ENCODE assay signal across 8 cellular contexts in the genomic region with DNA sequence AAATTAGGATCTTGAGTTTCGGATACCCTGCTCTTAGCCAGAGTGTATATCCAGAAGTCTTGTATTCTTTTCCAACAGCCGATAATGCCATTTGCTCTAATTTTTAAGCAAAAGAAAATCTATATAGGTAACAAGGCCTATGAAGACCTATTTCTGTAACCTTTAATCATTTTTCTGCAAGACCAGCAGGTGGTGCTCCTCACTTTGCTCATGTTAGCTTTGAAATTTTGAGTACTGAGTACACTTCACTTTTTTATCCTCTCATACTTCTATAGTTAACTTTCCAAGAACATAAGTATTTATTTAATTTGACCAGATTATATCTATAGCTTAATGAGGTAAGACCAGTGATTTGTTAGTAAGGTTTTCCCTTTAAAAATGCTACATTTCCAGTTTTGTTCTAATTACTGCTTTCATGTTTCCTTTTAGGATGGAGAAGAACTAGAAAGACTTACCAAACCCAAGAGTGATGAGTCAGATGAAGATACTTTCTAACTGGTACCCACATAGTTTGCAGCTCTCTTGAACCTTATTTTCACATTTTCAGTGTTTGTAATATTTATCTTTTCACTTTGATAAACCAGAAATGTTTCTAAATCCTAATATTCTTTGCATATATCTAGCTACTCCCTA. TPM values are rescaled to one million over a fixed set of nuclear protein-coding genes. Genes with fewer than 3 reads are reported as not detected.
DNase-seq lines count a peak whose midpoint lies in the region; ATAC-seq, FAIRE-seq and TF ChIP-seq lines count a peak whose summit lies in the region.

No MANE protein-coding gene starts in this region.

- no peak overlapping the region for H2AFZ ChIP-seq in keratinocyte (ENCODE audit: control insufficient read depth, low read length)

- no peaks in the 10 kb centered on the region for H3K9me1 ChIP-seq in keratinocyte (ENCODE audit: control insufficient read depth, extremely low read depth, insufficient read depth, low read length)

- H3K36me3 ChIP-seq in Caco-2 (ENCODE audit: control insufficient read depth, insufficient read depth, low read length) (no peaks in the 10 kb centered on the region; the same call in 1 of the 2 replicates), keratinocyte (ENCODE audit: control insufficient read depth in 2 of 2, extremely low read depth in 1 of 2, insufficient read depth in 2 of 2, low read length in 2 of 2) (peaks cover 4 to 8% of the 10 kb centered on the region in 2 experiments), thoracic aorta (peaks cover 19% of the 10 kb centered on the region)

- CTCF ChIA-PET in Caco-2 (lab: Charles Lee), result interaction anchor here (0.6 to 1.6 kb wide), 5 partner anchors 20 to 232 kb away, joined by 3 to 6 read pairs (median 4); partner anchors contain the start of genes ATG3 and SLC35A5

- H3K27ac ChIP-seq in keratinocyte (ENCODE audit: control insufficient read depth, insufficient read depth, low read length), result no peak overlapping the region
- no peak overlapping the region for H3K27ac ChIP-seq in thoracic aorta

- H3K79me2 ChIP-seq in keratinocyte (ENCODE audit: control insufficient read depth, insufficient read depth, low read length), result no peaks in the 10 kb centered on the region

- H3K4me1 Mint-ChIP-seq in Caco-2 (ENCODE audit: low read depth, unreplicated experiment), result no peaks in the 10 kb centered on the region
- H3K4me1 Mint-ChIP-seq in activated T-helper 17 cell treated with anti-CD3 and anti-CD28 coated beads, Interleukin-2, amount 50 U/mL, for 72 hours, result peaks cover 6% of the 10 kb centered on the region

- ATAC-seq in GM21529 (IDR thresholded peaks at IDR 0.05; ENCODE audit: unreplicated experiment) (peak; percentile 49), thoracic aorta (ENCODE audit: insufficient number of reproducible peaks, low FRiP score, low read depth) (no peak), HG03039 (IDR thresholded peaks at IDR 0.05; ENCODE audit: unreplicated experiment) (no peak), HG02884 (IDR thresholded peaks at IDR 0.05; ENCODE audit: unreplicated experiment) (no peak)
- peak; percentile 66 for ATAC-seq in activated T-helper 17 cell treated with anti-CD3 and anti-CD28 coated beads, Interleukin-2, amount 50 U/mL, for 72 hours (replicated peaks)

- H3K27me3 ChIP-seq in Caco-2 (replicated peaks; ENCODE audit: control insufficient read depth, insufficient read depth, low read length), result no peaks in the 10 kb centered on the region
- H3K27me3 ChIP-seq in keratinocyte (ENCODE audit: control insufficient read depth, extremely low read depth, insufficient read depth, low read length), result no peaks in the 10 kb centered on the region
- H3K27me3 ChIP-seq in thoracic aorta (replicated peaks; ENCODE audit: insufficient read depth), result no peaks in the 10 kb centered on the region

- dilution Hi-C loops in keratinocyte (cut with MboI; ENCODE audit: extremely low pct_ligation_motif_present, low sequenced_read_pairs), result no loop called here

- no peaks in the 10 kb centered on the region for H3K9me3 Mint-ChIP-seq in Caco-2 (ENCODE audit: unreplicated experiment)
- H3K9me3 Mint-ChIP-seq in activated T-helper 17 cell treated with anti-CD3 and anti-CD28 coated beads, Interleukin-2, amount 50 U/mL, for 72 hours, result no peaks in the 10 kb centered on the region

- H3K4me3 ChIP-seq in Caco-2 (ENCODE audit: low read depth, low read length) (no peak overlapping the region), keratinocyte (ENCODE audit: control insufficient read depth in 2 of 3, extremely low read depth in 1 of 3, insufficient read depth in 2 of 3, low read depth in 1 of 3, low read length in 3 of 3) (no peak overlapping the region), thoracic aorta (no peak overlapping the region)

- H3K36me3 Mint-ChIP-seq in Caco-2 (ENCODE audit: insufficient read depth, unreplicated experiment), result no peaks in the 10 kb centered on the region
- peaks cover 80% of the 10 kb centered on the region for H3K36me3 Mint-ChIP-seq in activated T-helper 17 cell treated with anti-CD3 and anti-CD28 coated beads, Interleukin-2, amount 50 U/mL, for 72 hours (ENCODE audit: low read depth)

- H3K27me3 Mint-ChIP-seq in Caco-2 (ENCODE audit: insufficient read depth, unreplicated experiment), result no peaks in the 10 kb centered on the region
- H3K27me3 Mint-ChIP-seq in activated T-helper 17 cell treated with anti-CD3 and anti-CD28 coated beads, Interleukin-2, amount 50 U/mL, for 72 hours, result no peaks in the 10 kb centered on the region

- H3K4me3 Mint-ChIP-seq in Caco-2 (ENCODE audit: unreplicated experiment), result no peak overlapping the region
- H3K4me3 Mint-ChIP-seq in activated T-helper 17 cell treated with anti-CD3 and anti-CD28 coated beads, Interleukin-2, amount 50 U/mL, for 72 hours, result no peak overlapping the region

- no peaks in the 10 kb centered on the region for H3K9me3 ChIP-seq in Caco-2
- H3K9me3 ChIP-seq in keratinocyte (ENCODE audit: control insufficient read depth, low read depth, low read length), result no peaks in the 10 kb centered on the region
- no peaks in the 10 kb centered on the region for H3K9me3 ChIP-seq in thoracic aorta

- POLR2A ChIA-PET in Caco-2 (lab: Charles Lee), result interaction anchor here (1.4 kb wide), 1 partner anchor 408 kb away, joined by 3 read pairs; no protein-coding TSS in a partner anchor

- H3K4me1 ChIP-seq in Caco-2 (no peaks in the 10 kb centered on the region), keratinocyte (ENCODE audit: control insufficient read depth, extremely low read depth, insufficient read depth, low read length) (peaks cover 3% of the 10 kb centered on the region), thoracic aorta (ENCODE audit: control insufficient read depth in 1 of 2, low read depth in 2 of 2) (peaks cover 9 to 11% of the 10 kb centered on the region in 2 donors)

- TF ChIP-seq CTCF in Caco-2 (IDR thresholded peaks at IDR 0.05; ENCODE audit: insufficient read depth in 1 of 2, low read depth in 1 of 2, low read length in 1 of 2, severe bottlenecking in 1 of 2, unreplicated experiment in 1 of 2), result peak; percentile 51 to 62
- peak in 2 of 3 experiments; percentile 44 to 46 for TF ChIP-seq CTCF in keratinocyte (optimal IDR thresholded peaks at IDR 0.05 in 1 of 3, IDR thresholded peaks at IDR 0.05 in 1 of 3, conservative IDR thresholded peaks at IDR 0.05 in 1 of 3; ENCODE audit: extremely low read depth in 1 of 3, insufficient read depth in 2 of 3, low read length in 3 of 3)
- TF ChIP-seq CTCF in thoracic aorta (IDR thresholded peaks at IDR 0.05), result peak; percentile 51

- no peak overlapping the region for H3K9ac ChIP-seq in keratinocyte (ENCODE audit: control insufficient read depth, extremely low read depth, insufficient read depth, low read length)

- FAIRE-seq in keratinocyte (lab: Jason Lieb, UNC), result peak; percentile 67

- DNase-seq in Caco-2 (peak in 1 of 2 experiments; percentile 49), NCI-H460 (ENCODE audit: extremely low read depth, low read depth) (peak; percentile 33), keratinocyte (ENCODE audit: low read depth, low spot score) (no peak), thoracic aorta (ENCODE audit: low spot score) (no peak)

- intact Hi-C loops in Caco-2 (cut with micrococcal nuclease; ENCODE audit: unreplicated experiment), result loop anchor here (1.0 to 5.0 kb wide), 5 partner anchors 45 to 397 kb away; no protein-coding TSS in a partner anchor

- H3K4me2 ChIP-seq in keratinocyte (ENCODE audit: control insufficient read depth, extremely low read depth, insufficient read depth, low read depth, low read length), result no peak overlapping the region

- H3K27ac Mint-ChIP-seq in Caco-2 (ENCODE audit: unreplicated experiment), result no peak overlapping the region
- no peak overlapping the region for H3K27ac Mint-ChIP-seq in activated T-helper 17 cell treated with anti-CD3 and anti-CD28 coated beads, Interleukin-2, amount 50 U/mL, for 72 hours

- no peaks in the 10 kb centered on the region for H4K20me1 ChIP-seq in keratinocyte (ENCODE audit: control insufficient read depth, extremely low read depth, insufficient read depth, low read length)

- no TSS peak for BruUV-seq in Caco-2 (replicated peaks; lab: Mats Ljungman, UMichigan)

RNA-seq across cellular contexts. Expression of gene SLC35A5, which starts 20.5 kb away (rescaled TPM):
- 18.6 and 19.1 TPM in 2 replicates for total RNA-seq in Caco-2 (2022)
- total RNA-seq in NCI-H460 (2014; rRNA removed; shearing (Covaris generic)), result 23.9 and 36.5 TPM in 2 replicates
- polyA plus RNA-seq in NCI-H460 (2014; cell fraction: nucleus; rRNA removed), result 21.0 and 27.5 TPM in 2 replicates
- total RNA-seq in activated T-helper 17 cell treated with anti-CD3 and anti-CD28 coated beads, Interleukin-2, amount 50 U/mL, for 72 hours, result 10 to 100 TPM; 18.1 to 19.8 TPM
- polyA plus RNA-seq in keratinocyte, result 23.8 to 31.8 TPM (median 27.8 TPM) in 3 replicates
- polyA plus RNA-seq in keratinocyte (2011; ENCODE audit: low read depth), result 1.2 TPM
- polyA plus RNA-seq in keratinocyte (2011; cell fraction: cytosol; rRNA removed), result 15.3 and 35.0 TPM in 2 replicates
- 25.7 and 34.2 TPM in 2 replicates for polyA plus RNA-seq in keratinocyte (2011; cell fraction: nucleus; rRNA removed)
- 11.2 and 13.5 TPM in 2 replicates for polyA plus RNA-seq in keratinocyte (2012; ENCODE audit: low replicate concordance)
- 12.1 to 30.8 TPM (median 27.0 TPM) in 3 replicates for polyA minus RNA-seq in keratinocyte
- polyA minus RNA-seq in keratinocyte (2011; cell fraction: cytosol; rRNA and poly(A)+ RNA removed), result 18.0 TPM
- polyA minus RNA-seq in keratinocyte (2011; cell fraction: nucleus; rRNA and poly(A)+ RNA removed), result 7.3 and 39.1 TPM in 2 replicates
- total RNA-seq in thoracic aorta, result 10 to 100 TPM; 17.5 to 45.9 TPM

RNA-seq across cellular contexts. Expression of gene ATG3, which starts 20.6 kb away (rescaled TPM):
- 50.7 and 52.3 TPM in 2 replicates for total RNA-seq in Caco-2 (2022)
- total RNA-seq in NCI-H460 (2014; rRNA removed; shearing (Covaris generic)), result 42.6 and 47.7 TPM in 2 replicates
- polyA plus RNA-seq in NCI-H460 (2014; cell fraction: nucleus; rRNA removed), result 33.8 and 40.7 TPM in 2 replicates
- total RNA-seq in activated T-helper 17 cell treated with anti-CD3 and anti-CD28 coated beads, Interleukin-2, amount 50 U/mL, for 72 hours, result 10 to 100 TPM; 34.6 to 65.3 TPM
- 35.5 to 61.3 TPM (median 38.6 TPM) in 3 replicates for polyA plus RNA-seq in keratinocyte
- polyA plus RNA-seq in keratinocyte (2011; ENCODE audit: low read depth), result 162 TPM
- 35.3 and 48.3 TPM in 2 replicates for polyA plus RNA-seq in keratinocyte (2011; cell fraction: cytosol; rRNA removed)
- 22.7 and 26.3 TPM in 2 replicates for polyA plus RNA-seq in keratinocyte (2011; cell fraction: nucleus; rRNA removed)
- 42.2 and 43.2 TPM in 2 replicates for polyA plus RNA-seq in keratinocyte (2012; ENCODE audit: low replicate concordance)
- 11.1 to 31.4 TPM (median 11.5 TPM) in 3 replicates for polyA minus RNA-seq in keratinocyte
- polyA minus RNA-seq in keratinocyte (2011; cell fraction: cytosol; rRNA and poly(A)+ RNA removed), result 36.6 TPM
- polyA minus RNA-seq in keratinocyte (2011; cell fraction: nucleus; rRNA and poly(A)+ RNA removed), result 9.9 and 13.8 TPM in 2 replicates
- total RNA-seq in thoracic aorta, result 10 to 100 TPM; 37.5 to 52.6 TPM

RNA-seq across cellular contexts. Expression of gene CCDC80, which starts 58.6 kb away (rescaled TPM):
- 19.4 and 26.2 TPM in 2 replicates for total RNA-seq in Caco-2 (2022)
- 6.4 and 12.3 TPM in 2 replicates for total RNA-seq in NCI-H460 (2014; rRNA removed; shearing (Covaris generic))
- 3.8 and 4.1 TPM in 2 replicates for polyA plus RNA-seq in NCI-H460 (2014; cell fraction: nucleus; rRNA removed)
- total RNA-seq in activated T-helper 17 cell treated with anti-CD3 and anti-CD28 coated beads, Interleukin-2, amount 50 U/mL, for 72 hours, result not detected
- polyA plus RNA-seq in keratinocyte, result 10.4 to 14.7 TPM (median 12.8 TPM) in 3 replicates
- 117 TPM for polyA plus RNA-seq in keratinocyte (2011; ENCODE audit: low read depth)
- polyA plus RNA-seq in keratinocyte (2011; cell fraction: cytosol; rRNA removed), result 8.5 and 14.1 TPM in 2 replicates
- polyA plus RNA-seq in keratinocyte (2011; cell fraction: nucleus; rRNA removed), result 32.3 and 35.1 TPM in 2 replicates
- polyA plus RNA-seq in keratinocyte (2012; ENCODE audit: low replicate concordance), result 30.0 and 53.1 TPM in 2 replicates
- 8.4 to 10.0 TPM (median 9.7 TPM) in 3 replicates for polyA minus RNA-seq in keratinocyte
- polyA minus RNA-seq in keratinocyte (2011; cell fraction: cytosol; rRNA and poly(A)+ RNA removed), result 10.9 TPM
- polyA minus RNA-seq in keratinocyte (2011; cell fraction: nucleus; rRNA and poly(A)+ RNA removed), result 15.5 and 40.6 TPM in 2 replicates
- total RNA-seq in thoracic aorta, result 100 to 1,000 TPM in 1 of 2 donors, 10 to 100 TPM in 1; 90.8 to 350 TPM

Comparison
In these comparisons a context has a peak if more than half of its experiments do, and no peak if none do; other contexts are left out.
1. ATAC-seq: peak in GM21529 (single experiment) and activated T-helper 17 cell treated with anti-CD3 and anti-CD28 coated beads, Interleukin-2, amount 50 U/mL, for 72 hours (single experiment); none in thoracic aorta (single experiment), HG03039 (single experiment) and HG02884 (single experiment).
2. Peak in every context shown above with its lines, with median percentiles within 50 percentile points of each other: CTCF ChIP-seq.